Comparison of ENCODE assay signal across 25 cellular contexts in genomic region chr12:12744556-12745305, GRCh38. TPM values are rescaled to one million over a fixed set of nuclear protein-coding genes. Genes with fewer than 3 reads are reported as not detected.
DNase-seq lines count a peak whose midpoint lies in the region; TF ChIP-seq lines count a peak whose summit lies in the region.
"Had no signal": no experiment of that assay in that cellular context is flagged by ENCODE, and none has a peak within 500 bp of the region (broad histone marks: within the 10 kb centered on the region; RNA-seq: fewer than 3 reads in every experiment).

No MANE protein-coding gene starts in this region.

- H3K4me2 ChIP-seq in mesendoderm (ENCODE audit: low read length) = no peak overlapping the region

- no peaks in the 10 kb centered on the region for H3K27me3 ChIP-seq in left ventricle myocardium inferior (ENCODE audit: low read depth)
- no peaks in the 10 kb centered on the region for H3K27me3 ChIP-seq in mesendoderm (ENCODE audit: insufficient read depth, low read length, poor library complexity)
- H3K27me3 ChIP-seq: Peyer's patch, SJCRH30, stomach, upper lobe of right lung had no signal

- intact Hi-C loops in left ventricle myocardium inferior (cut with micrococcal nuclease) = no loop called here
- intact Hi-C loops in cardiac septum (cut with DNase I) = loop anchor here (5.0 kb wide), 1 partner anchor 33 kb away; no protein-coding TSS in a partner anchor

- no peak overlapping the region for H2BK5ac ChIP-seq in mesendoderm (ENCODE audit: low read length)

- WGBS in mesendoderm (ENCODE audit: extremely low coverage, insufficient coverage, low lambda C conversion rate) = no CpG with 5 or more reads among the region's 8 CpGs

- H3K36me3 ChIP-seq in left ventricle myocardium inferior (no peaks in the 10 kb centered on the region), mesendoderm (ENCODE audit: control insufficient read depth, insufficient read depth, low read length) (no peaks in the 10 kb centered on the region)
- H3K36me3 ChIP-seq: Peyer's patch, SJCRH30, stomach, upper lobe of right lung had no signal

- no peaks in the 10 kb centered on the region for H3K79me2 ChIP-seq in mesendoderm (ENCODE audit: control insufficient read depth, insufficient read depth, low read length)

- H3K79me1 ChIP-seq in mesendoderm (ENCODE audit: low read length) = no peaks in the 10 kb centered on the region

- no peak overlapping the region for H4K5ac ChIP-seq in mesendoderm (ENCODE audit: low read length)

- no peak overlapping the region for H3K56ac ChIP-seq in mesendoderm (ENCODE audit: low read length)

- no peak overlapping the region for H2AK5ac ChIP-seq in mesendoderm (ENCODE audit: low read length)

- peak overlapping the region; percentile 47 for H2BK15ac ChIP-seq in mesendoderm (replicated peaks; ENCODE audit: low read depth)

- no peak overlapping the region for H3K18ac ChIP-seq in mesendoderm (ENCODE audit: low read length)

- H3K4me3 ChIP-seq in left ventricle myocardium inferior = no peak overlapping the region
- H3K4me3 ChIP-seq in mesendoderm (ENCODE audit: low read length) = no peak overlapping the region
- H3K4me3 ChIP-seq: Peyer's patch, SJCRH30, stomach, upper lobe of right lung had no signal

- no peak overlapping the region for H3K9ac ChIP-seq in mesendoderm (ENCODE audit: low read length)

- H4K8ac ChIP-seq in mesendoderm (ENCODE audit: low read depth, low read length) = no peak overlapping the region

- DNase-seq in NCI-H1092 treated with DMSO at 0.1 percent for 48 hours (lab: John Stamatoyannopoulos, UW) (peak; percentile 48), NCI-H1092 (lab: John Stamatoyannopoulos, UW) (no peak), left ventricle myocardium inferior (no peak), cardiac septum (ENCODE audit: low spot score) (no peak), mesendoderm (no peak), GF-D8 (lab: John Stamatoyannopoulos, UW) (no peak), cerebellum (ENCODE audit: low spot score) (no peak), NCI-H345 treated with DMSO at 0.1 percent for 48 hours (lab: John Stamatoyannopoulos, UW; ENCODE audit: unreplicated experiment) (no peak)
- DNase-seq: 8988T; activated naive CD4-positive, alpha-beta T cell treated with anti-CD3 and anti-CD28 coated beads, Interleukin-2, amount 10 ng/mL, durations not matched to agents 7 days and 5 days; activated T-cell treated with anti-CD3 and anti-CD28 coated beads, Interleukin-2, amount 50 U/mL, for 4 hours; cerebellar nuclear complex; COR-L47; effector CD4-positive, alpha-beta T cell; EL; KG1; MV-4-11; NCI-H774; nucleus accumbens; Peyer's patch; retina; SJCRH30; stimulated activated CD4-positive, alpha-beta T cell treated with anti-CD3 and anti-CD28 coated beads, Interleukin-4, amount 100 ng/mL, for 4 hours; stomach; upper lobe of right lung had no signal

- no peaks in the 10 kb centered on the region for H3K9me3 ChIP-seq in left ventricle myocardium inferior (replicated peaks)
- H3K9me3 ChIP-seq: Peyer's patch, SJCRH30, stomach, upper lobe of right lung had no signal

- no peak overlapping the region for H2BK120ac ChIP-seq in mesendoderm (ENCODE audit: low read depth, low read length)

- H3K4me1 ChIP-seq in left ventricle myocardium inferior = peaks cover 11% of the 10 kb centered on the region
- H3K4me1 ChIP-seq in mesendoderm (ENCODE audit: control insufficient read depth, low read depth, low read length) = peaks cover 2% of the 10 kb centered on the region
- H3K4me1 ChIP-seq: Peyer's patch had no signal

- TF ChIP-seq CTCF in left ventricle myocardium inferior (IDR thresholded peaks at IDR 0.05; ENCODE audit: borderline replicate concordance) = no peak

- no peak overlapping the region for H3K4ac ChIP-seq in mesendoderm (ENCODE audit: low read depth, low read length)

- H3K27ac ChIP-seq in left ventricle myocardium inferior (replicated peaks) (peak overlapping the region; percentile 60), mesendoderm (ENCODE audit: low read depth, low read length) (no peak overlapping the region)
- H3K27ac ChIP-seq: Peyer's patch, stomach, upper lobe of right lung had no signal

- no peak overlapping the region for H3K23ac ChIP-seq in mesendoderm (ENCODE audit: low read length)

RNA-seq across cellular contexts. Expression of gene CDKN1B, which starts 27.6 kb away (rescaled TPM):
- total RNA-seq in left ventricle myocardium inferior = 36.3 TPM
- total RNA-seq in cardiac septum = 29.5 TPM
- 7.9 TPM for polyA plus RNA-seq in mesendoderm (2013, experiment 1 of 2)
- 7.8 TPM for polyA plus RNA-seq in mesendoderm (2013, experiment 2 of 2)
- 64.6 TPM for total RNA-seq in cerebellum

RNA-seq across cellular contexts. Expression of gene APOLD1, which starts 40.7 kb away (rescaled TPM):
- total RNA-seq in left ventricle myocardium inferior = 22.0 TPM
- total RNA-seq in cardiac septum = 13.0 TPM
- 0.34 TPM for polyA plus RNA-seq in mesendoderm (2013, experiment 1 of 2)
- 0.41 TPM for polyA plus RNA-seq in mesendoderm (2013, experiment 2 of 2)
- total RNA-seq in cerebellum = 30.2 TPM

RNA-seq across cellular contexts. Expression of gene GPR19, which starts 48.7 kb away (rescaled TPM):
- total RNA-seq in left ventricle myocardium inferior (not detected), cardiac septum (not detected), cerebellum (23.0 TPM)
- 10.5 TPM for polyA plus RNA-seq in mesendoderm (2013, experiment 1 of 2)
- polyA plus RNA-seq in mesendoderm (2013, experiment 2 of 2) = 10.0 TPM
- total RNA-seq: upper lobe of right lung had no signal

Comparison
In these comparisons a context has a peak if more than half of its experiments do, and no peak if none do; other contexts are left out.
1. RNA of gene GPR19, which starts 48.7 kb away (total RNA-seq): 23.0 TPM in cerebellum (single experiment); not detected in left ventricle myocardium inferior (single experiment) and not detected in cardiac septum (single experiment); every median in the first group is over 10 times any median in the second.